In genomic region chr2:191566347-191566746, GRCh38 we compare ENCODE assay signal across 8 cellular contexts.
A peak's percentile ranks its signal among the peaks of the same experiment; 100 is the strongest.
DNase-seq lines count a peak whose midpoint lies in the region; ATAC-seq, FAIRE-seq and TF ChIP-seq lines count a peak whose summit lies in the region.

No MANE protein-coding gene starts in this region.

- TF ChIP-seq EP300 in A549 (IDR thresholded peaks at IDR 0.05): no peak

- no peak overlapping the region for H3K4me3 ChIP-seq in A549
- no peak overlapping the region for H3K4me3 ChIP-seq in right lobe of liver

- 0 out of 3 replicates have a peak overlapping the region, but pooled peaks have one; percentile 2 for H3K4me2 ChIP-seq in A549

- TF ChIP-seq POLR2A in A549 (IDR thresholded peaks at IDR 0.05; ENCODE audit: low read length): no peak
- no peak for TF ChIP-seq POLR2A in right lobe of liver (IDR thresholded peaks at IDR 0.05)

- WGBS in A549 (ENCODE audit: missing lambda C conversion rate): 44% methylated on average over 8 of the region's 8 CpGs
- WGBS in right lobe of liver (ENCODE audit: insufficient coverage, low coverage, low lambda C conversion rate, missing lambda C conversion rate): 51% methylated on average over 7 of the region's 8 CpGs

- peak; percentile 82 to 92 for ATAC-seq in A549
- ATAC-seq in HG02981 (IDR thresholded peaks at IDR 0.05; ENCODE audit: unreplicated experiment): peak; percentile 65
- peak; percentile 44 to 63 for ATAC-seq in activated CD4-positive, CD25-positive, alpha-beta regulatory T cell treated with anti-CD3 and anti-CD28 coated beads, Interleukin-2, amount 50 U/mL, for 24 hours
- peak; percentile 82 to 89 (median 88) for ATAC-seq in right lobe of liver

- peak; percentile 84 to 85 for TF ChIP-seq RAD21 in A549 (conservative IDR thresholded peaks at IDR 0.05 in 1 of 2, IDR thresholded peaks at IDR 0.05 in 1 of 2)

- peak; percentile 61 to 67 for DNase-seq in A549 (ENCODE audit: low read depth in 1 of 2, low spot score in 1 of 2)
- DNase-seq in GM18507 (ENCODE audit: extremely low spot score, insufficient read length, low read depth): peak; percentile 18
- DNase-seq in NCI-H2171 treated with DMSO at 0.1 percent for 48 hours (lab: John Stamatoyannopoulos, UW): peak; percentile 57
- DNase-seq in cerebellar cortex (ENCODE audit: low spot score): peak; percentile 49
- DNase-seq in right lobe of liver: peak; percentile 47 to 64 (median 57)
- DNase-seq in stimulated activated CD8-positive, alpha-beta memory T cell treated with anti-CD3 and anti-CD28 coated beads, Interleukin-2, amount 100 ng/mL, for 1 hour (ENCODE audit: low read depth in 2 of 2): peak; percentile 39 to 47

- peak; percentile 89 for TF ChIP-seq CTCF in A549 (IDR thresholded peaks at IDR 0.05)
- TF ChIP-seq CTCF in right lobe of liver (IDR thresholded peaks at IDR 0.05): peak; percentile 65 to 81 (median 78)

- peaks cover 0 to 6% of the 10 kb centered on the region in 2 donors for H3K27me3 ChIP-seq in right lobe of liver

- POLR2A ChIA-PET in A549 (lab: Yijun Ruan, JAX): no interaction called here

- H3K4me1 ChIP-seq in A549 (peaks cover 7% of the 10 kb centered on the region), right lobe of liver (no peaks in the 10 kb centered on the region)

- FAIRE-seq in A549 (lab: Jason Lieb, UNC): no peak
- FAIRE-seq in GM18507 (lab: Jason Lieb, UNC): peak; percentile 93

- H3K9me3 ChIP-seq in A549 (no peaks in the 10 kb centered on the region), right lobe of liver (no peaks in the 10 kb centered on the region)

- CTCF ChIA-PET in A549 (lab: Yijun Ruan, JAX): interaction anchor here (0.6 to 7.0 kb wide), 46 partner anchors 8 to 629 kb away, joined by 3 to 66 read pairs (median 4); no protein-coding TSS in a partner anchor

- H3K27ac ChIP-seq in A549 (peak overlapping the region in 1 of 2 experiments; percentile 49; a peak in 2 of 6 replicates), right lobe of liver (no peak overlapping the region)

- no peaks in the 10 kb centered on the region for H3K36me3 ChIP-seq in right lobe of liver

- intact Hi-C loops in right lobe of liver (cut with DNase I): loop anchor here (5.0 to 10.0 kb wide), 3 partner anchors 126 to 598 kb away; no protein-coding TSS in a partner anchor

TF ChIP-seq in A549, 52 proteins besides CTCF, POLR2A, EP300 and RAD21:
- TF ChIP-seq, protein P1, sequence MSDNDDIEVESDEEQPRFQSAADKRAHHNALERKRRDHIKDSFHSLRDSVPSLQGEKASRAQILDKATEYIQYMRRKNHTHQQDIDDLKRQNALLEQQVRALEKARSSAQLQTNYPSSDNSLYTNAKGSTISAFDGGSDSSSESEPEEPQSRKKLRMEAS (IDR thresholded peaks at IDR 0.05): no peak
- TF ChIP-seq TFCP2L1 (CRISPR knock-in tag; IDR thresholded peaks at IDR 0.05) (no peak), HEYL (CRISPR knock-in tag; IDR thresholded peaks at IDR 0.05) (no peak), SMC3 (IDR thresholded peaks at IDR 0.05) (peak; percentile 82), PHF8 (IDR thresholded peaks at IDR 0.05; ENCODE audit: borderline replicate concordance, low read depth) (no peak)
